Comparison of ENCODE assay signal across 8 cellular contexts in the genomic region with DNA sequence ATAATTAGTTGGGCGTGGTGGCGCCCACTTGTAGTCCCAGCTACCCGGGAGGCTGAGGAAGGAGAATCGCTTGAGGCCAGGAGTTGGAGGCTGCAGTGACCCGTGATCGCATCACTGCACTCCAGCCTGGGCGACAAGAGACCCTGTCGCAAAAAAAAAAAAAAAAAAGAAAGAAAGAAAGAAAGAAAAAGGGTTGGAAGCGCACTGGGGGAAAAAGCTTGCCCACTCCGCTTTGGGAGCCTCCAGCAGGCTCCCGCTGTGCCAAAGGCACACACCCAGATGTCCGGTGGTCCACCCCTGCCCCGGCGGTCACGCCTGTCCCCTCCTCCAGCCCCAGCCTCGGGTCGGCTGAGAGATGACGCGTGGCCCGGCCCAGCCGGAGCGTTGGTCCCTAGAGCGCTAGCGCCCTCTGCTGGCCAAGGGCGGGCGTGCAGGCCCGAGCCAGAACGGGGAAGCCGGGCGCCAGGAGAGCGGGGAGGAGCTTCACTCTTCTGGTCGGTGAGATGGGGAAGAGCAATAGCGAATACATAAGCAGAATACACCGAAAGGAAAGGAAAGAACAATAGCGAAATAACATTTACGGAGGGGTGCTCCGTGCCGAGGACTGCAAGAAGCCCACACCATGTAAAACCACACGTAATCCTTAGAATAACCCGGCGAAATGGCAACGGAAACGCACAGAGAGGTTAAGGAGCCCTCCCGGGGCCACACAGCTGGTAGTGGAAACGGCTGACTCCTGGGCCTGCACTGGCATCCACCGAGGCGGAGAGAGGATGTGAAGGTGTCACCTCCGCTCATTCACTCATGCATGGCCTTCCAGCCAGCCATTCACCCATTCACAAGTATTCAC. TPM values are rescaled to one million over a fixed set of nuclear protein-coding genes. Genes with fewer than 3 reads are reported as not detected.
DNase-seq lines count a peak whose midpoint lies in the region; FAIRE-seq and TF ChIP-seq lines count a peak whose summit lies in the region.

No MANE protein-coding gene starts in this region.

- no peaks in the 10 kb centered on the region for H3K9me3 ChIP-seq in MM.1S (replicated peaks; ENCODE audit: insufficient read depth, low read length)

- no peaks in the 10 kb centered on the region for H3K36me3 ChIP-seq in MM.1S (replicated peaks; ENCODE audit: insufficient read depth, low read length)

- no peak for FAIRE-seq in frontal cortex (lab: Jason Lieb, UNC)

- peak overlapping the region; percentile 44; the same call in 1 of the 2 replicates for H3K9ac ChIP-seq in MM.1S (ENCODE audit: low read length)

- H4K20me1 ChIP-seq in MM.1S (ENCODE audit: insufficient read depth, low read length), result no peaks in the 10 kb centered on the region

- H3K4me1 ChIP-seq in MM.1S (ENCODE audit: low read length), result peaks cover 5% of the 10 kb centered on the region

- H3K27ac ChIP-seq in MM.1S (ENCODE audit: low read length) (no peak overlapping the region), substantia nigra (ENCODE audit: low read depth, low read length, poor library complexity, severe bottlenecking) (no peak overlapping the region)

- no peaks in the 10 kb centered on the region for H3K79me2 ChIP-seq in MM.1S (ENCODE audit: low read length)

- H3K9me2 ChIP-seq in MM.1S (replicated peaks; ENCODE audit: insufficient read depth, low read length), result no peaks in the 10 kb centered on the region

- DNase-seq in DMS 273 treated with DMSO at 0.1 percent for 48 hours (lab: John Stamatoyannopoulos, UW), result peak; percentile 40
- peak; percentile 71 for DNase-seq in H4 (ENCODE audit: low spot score)
- DNase-seq in MM.1S, result peak; percentile 89
- peak; percentile 58 to 67 for DNase-seq in SHP77 (lab: John Stamatoyannopoulos, UW)
- peak; percentile 97 for DNase-seq in activated effector memory CD4-positive, alpha-beta T cell treated with anti-CD3 and anti-CD28 coated beads, Interleukin-2, amount 50 U/mL, for 16 hours
- DNase-seq in frontal cortex (ENCODE audit: low spot score in 2 of 2), result peak; percentile 82 to 97
- peak in 53 of 56 donors; percentile 29 to 95 (median 79) for DNase-seq in nucleus accumbens (lab: John Stamatoyannopoulos, UW)
- DNase-seq in substantia nigra (lab: John Stamatoyannopoulos, UW), result peak in 48 of 49 donors; percentile 44 to 97 (median 80)

- no peaks in the 10 kb centered on the region for H3K27me3 ChIP-seq in MM.1S (replicated peaks; ENCODE audit: insufficient read depth, low read length)

- H3K4me2 ChIP-seq in MM.1S (ENCODE audit: low read depth, low read length), result peak overlapping the region; percentile 99

- H2AFZ ChIP-seq in MM.1S (ENCODE audit: low read length), result peak overlapping the region; percentile 64

- peak overlapping the region; percentile 54 for H3K4me3 ChIP-seq in MM.1S (ENCODE audit: low read length)

- H3F3A ChIP-seq in MM.1S (ENCODE audit: insufficient read depth, low read length), result peaks cover 1% of the 10 kb centered on the region; the same call in 1 of the 2 replicates

- TF ChIP-seq CTCF in MM.1S (IDR thresholded peaks at IDR 0.05; ENCODE audit: low read length), result peak; percentile 99

RNA-seq across cellular contexts. Expression of a gene that starts 41.7 kb away (rescaled TPM):
- total RNA-seq in H4 (2014; rRNA removed; shearing (Covaris generic)), result 28.9 and 81.7 TPM in 2 replicates
- 20.0 TPM for total RNA-seq in frontal cortex

Comparison
In these comparisons a context has a peak if more than half of its experiments do, and no peak if none do; other contexts are left out.
1. DNase-seq: peak in every context shown above with its lines; median percentile 97 in activated effector memory CD4-positive, alpha-beta T cell treated with anti-CD3 and anti-CD28 coated beads, Interleukin-2, amount 50 U/mL, for 16 hours; 90 in frontal cortex; 89 in MM.1S; 80 in substantia nigra; 79 in nucleus accumbens; 71 in H4; 62 in SHP77; 40 in DMS 273 treated with DMSO at 0.1 percent for 48 hours.